Comparison of ENCODE assay signal across 17 cellular contexts in genomic region chr12:53069621-53070410, GRCh38. TPM values are rescaled to one million over a fixed set of nuclear protein-coding genes. Genes with fewer than 3 reads are reported as not detected.
DNase-seq lines count a peak whose midpoint lies in the region; ATAC-seq and TF ChIP-seq lines count a peak whose summit lies in the region.
"Had no signal": no experiment of that assay in that cellular context is flagged by ENCODE, and none has a peak within 500 bp of the region (broad histone marks: within the 10 kb centered on the region; RNA-seq: fewer than 3 reads in every experiment).

No MANE protein-coding gene starts in this region.

- H3K27me3 Mint-ChIP-seq in effector memory CD8-positive, alpha-beta T cell: no peaks in the 10 kb centered on the region
- no peaks in the 10 kb centered on the region for H3K27me3 Mint-ChIP-seq in progenitor cell of endocrine pancreas
- H3K27me3 Mint-ChIP-seq: activated naive CD8-positive, alpha-beta T cell treated with anti-CD3 and anti-CD28 coated beads, Interleukin-2, amount 50 U/mL, for 24 hours had no signal

- no peak overlapping the region for H3K4me3 Mint-ChIP-seq in effector memory CD8-positive, alpha-beta T cell
- no peak overlapping the region for H3K4me3 Mint-ChIP-seq in progenitor cell of endocrine pancreas (ENCODE audit: low read depth)
- H3K4me3 Mint-ChIP-seq: activated naive CD8-positive, alpha-beta T cell treated with anti-CD3 and anti-CD28 coated beads, Interleukin-2, amount 50 U/mL, for 24 hours had no signal

- H3K4me1 ChIP-seq in RWPE2 (ENCODE audit: insufficient read depth, poor library complexity, severe bottlenecking) (peaks cover 44% of the 10 kb centered on the region), thoracic aorta (ENCODE audit: control insufficient read depth in 1 of 2, low read depth in 2 of 2) (peaks cover 39 to 88% of the 10 kb centered on the region in 2 donors)

- H3K27ac Mint-ChIP-seq in effector memory CD8-positive, alpha-beta T cell: peak overlapping the region; percentile 41 to 74
- no peak overlapping the region for H3K27ac Mint-ChIP-seq in progenitor cell of endocrine pancreas

- no peak for ATAC-seq in RWPE2 (ENCODE audit: low read depth)
- ATAC-seq in effector memory CD8-positive, alpha-beta T cell (replicated peaks): no peak
- no peak for ATAC-seq in thoracic aorta (ENCODE audit: insufficient number of reproducible peaks, low FRiP score, low read depth)
- ATAC-seq: activated naive CD8-positive, alpha-beta T cell treated with anti-CD3 and anti-CD28 coated beads, Interleukin-2, amount 50 U/mL, for 24 hours; K562; left lobe of liver had no signal

- H3K27me3 ChIP-seq in RWPE2 (ENCODE audit: insufficient read depth, poor library complexity, severe bottlenecking) (no peaks in the 10 kb centered on the region), thoracic aorta (replicated peaks; ENCODE audit: insufficient read depth) (no peaks in the 10 kb centered on the region)
- H3K27me3 ChIP-seq: neutrophil had no signal

- peaks cover 58% of the 10 kb centered on the region for H3K36me3 Mint-ChIP-seq in effector memory CD8-positive, alpha-beta T cell (ENCODE audit: insufficient read depth)
- peaks cover 22% of the 10 kb centered on the region for H3K36me3 Mint-ChIP-seq in progenitor cell of endocrine pancreas (ENCODE audit: insufficient read depth)

- H3K27ac ChIP-seq in RWPE2 (ENCODE audit: poor library complexity, severe bottlenecking): peak overlapping the region; percentile 46
- peak overlapping the region; percentile 78 to 83 for H3K27ac ChIP-seq in thoracic aorta
- H3K27ac ChIP-seq: neutrophil had no signal

- in situ Hi-C loops in KBM-7 (cut with MboI; ENCODE audit: low pct_unique_long_range_greater_than_20kb, low sequenced_read_pairs): loop anchor here (25.0 kb wide), 1 partner anchor 217 kb away; the partner anchor contains the start of genes MYG1 and PFDN5

- H3K9me3 Mint-ChIP-seq in effector memory CD8-positive, alpha-beta T cell: no peaks in the 10 kb centered on the region
- H3K9me3 Mint-ChIP-seq in progenitor cell of endocrine pancreas (ENCODE audit: low read depth): no peaks in the 10 kb centered on the region
- H3K9me3 Mint-ChIP-seq: activated naive CD8-positive, alpha-beta T cell treated with anti-CD3 and anti-CD28 coated beads, Interleukin-2, amount 50 U/mL, for 24 hours had no signal

- no peaks in the 10 kb centered on the region for H3K9me3 ChIP-seq in RWPE2 (ENCODE audit: severe bottlenecking)
- no peaks in the 10 kb centered on the region for H3K9me3 ChIP-seq in thoracic aorta
- H3K9me3 ChIP-seq: neutrophil had no signal

- peaks cover 52% of the 10 kb centered on the region for H3K36me3 ChIP-seq in RWPE2 (ENCODE audit: low read depth)
- peaks cover 17% of the 10 kb centered on the region for H3K36me3 ChIP-seq in thoracic aorta

- DNase-seq in RWPE2 (ENCODE audit: low spot score) (no peak), mesenteric fat pad (ENCODE audit: low spot score) (peak; percentile 85), thoracic aorta (ENCODE audit: low spot score) (no peak), progenitor cell of endocrine pancreas (ENCODE audit: low spot score, unreplicated experiment) (no peak), KBM-7 (no peak), AML-193 (lab: John Stamatoyannopoulos, UW) (no peak), NCI-H1092 (lab: John Stamatoyannopoulos, UW) (no peak)
- no peak for DNase-seq in effector memory CD8-positive, alpha-beta T cell
- DNase-seq: activated CD4-positive, CD25-positive, alpha-beta regulatory T cell; activated naive CD8-positive, alpha-beta T cell treated with anti-CD3 and anti-CD28 coated beads, Interleukin-2, amount 50 U/mL, for 24 hours; DND-41; NCI-H1417; NCI-H345; OCI-M1 had no signal

- H3K4me3 ChIP-seq in RWPE2 (ENCODE audit: severe bottlenecking) (no peak overlapping the region), thoracic aorta (no peak overlapping the region)
- H3K4me3 ChIP-seq: K562 had no signal

- peaks cover 27 to 41% of the 10 kb centered on the region in 2 donors for H3K4me1 Mint-ChIP-seq in effector memory CD8-positive, alpha-beta T cell (ENCODE audit: low read depth in 2 of 2)
- peaks cover 15% of the 10 kb centered on the region for H3K4me1 Mint-ChIP-seq in progenitor cell of endocrine pancreas (ENCODE audit: low read depth)

- TF ChIP-seq CTCF in RWPE2 (IDR thresholded peaks at IDR 0.05; ENCODE audit: poor library complexity, severe bottlenecking) (no peak), thoracic aorta (IDR thresholded peaks at IDR 0.05) (no peak), progenitor cell of endocrine pancreas (IDR thresholded peaks at IDR 0.05; ENCODE audit: unreplicated experiment) (no peak)

RNA-seq across cellular contexts. Expression of gene SPRYD3, which starts 9.4 kb away (rescaled TPM):
- total RNA-seq in mesenteric fat pad (46.2 TPM), thoracic aorta (10 to 100 TPM; 68.0 to 94.8 TPM), progenitor cell of endocrine pancreas (17.9 and 18.0 TPM in 2 replicates)

RNA-seq across cellular contexts. Expression of gene TNS2, which starts 20.0 kb away (rescaled TPM):
- 210 TPM for total RNA-seq in mesenteric fat pad
- total RNA-seq in thoracic aorta: 100 to 1,000 TPM; 292 to 307 TPM
- 6.6 and 7.3 TPM in 2 replicates for total RNA-seq in progenitor cell of endocrine pancreas

RNA-seq across cellular contexts. Expression of gene IGFBP6, which starts 27.7 kb away (rescaled TPM):
- total RNA-seq in mesenteric fat pad (195 TPM), thoracic aorta (1,000 to 10,000 TPM; 1,999 to 2,150 TPM), progenitor cell of endocrine pancreas (25.7 and 26.5 TPM in 2 replicates)

RNA-seq across cellular contexts. Expression of gene SOAT2, which starts 33.5 kb away (rescaled TPM):
- total RNA-seq in mesenteric fat pad: not detected
- under 1 TPM; 0.81 to 0.99 TPM for total RNA-seq in thoracic aorta
- total RNA-seq in progenitor cell of endocrine pancreas: 0.98 and 1.1 TPM in 2 replicates
- total RNA-seq: K562 had no signal

Comparison
In these comparisons a context has a peak if more than half of its experiments do, and no peak if none do; other contexts are left out.
1. RNA of gene TNS2, which starts 20.0 kb away (total RNA-seq): 292 to 307 TPM in thoracic aorta and 210 TPM in mesenteric fat pad (single experiment); 6.6 to 7.3 TPM in progenitor cell of endocrine pancreas; every median in the first group is over 10 times any median in the second.
2. RNA of gene IGFBP6, which starts 27.7 kb away (total RNA-seq): 1,999 to 2,150 TPM in thoracic aorta; 195 TPM in mesenteric fat pad (single experiment) and 25.7 to 26.5 TPM in progenitor cell of endocrine pancreas; every median in the first group is over 10 times any median in the second.